In genomic region chr3:57959407-57960173, GRCh38 we compare ENCODE assay signal across 8 cellular contexts. TPM values are rescaled to one million over a fixed set of nuclear protein-coding genes. Genes with fewer than 3 reads are reported as not detected.
DNase-seq lines count a peak whose midpoint lies in the region; ATAC-seq, FAIRE-seq and TF ChIP-seq lines count a peak whose summit lies in the region.

No MANE protein-coding gene starts in this region.

- H3K36me3 ChIP-seq in K562 (ENCODE audit: control insufficient read depth, insufficient read depth, low read length) (no peaks in the 10 kb centered on the region), aorta (ENCODE audit: control insufficient read depth in 1 of 2, insufficient read depth in 2 of 2, low read length in 1 of 2) (no peaks in the 10 kb centered on the region)

- H3K9me1 ChIP-seq in K562 (ENCODE audit: control insufficient read depth, insufficient read depth, low read length), result no peaks in the 10 kb centered on the region

- intact Hi-C loops in K562 (cut with micrococcal nuclease), result loop anchor here (5.0 kb wide), 1 partner anchor 48 kb away; the partner anchor contains the start of gene FLNB
- intact Hi-C loops in aorta (cut with DNase I), result no loop called here
- intact Hi-C loops in activated CD4-positive, alpha-beta memory T cell treated with anti-CD3 and anti-CD28 coated beads for 36 hours (cut with micrococcal nuclease), result no loop called here

- POLR2A ChIA-PET in K562 (lab: Yijun Ruan, JAX), result interaction anchor here (0.5 to 0.7 kb wide), 2 partner anchors 151 to 217 kb away, joined by 3 read pairs; no protein-coding TSS in a partner anchor
- POLR2A ChIA-PET in activated CD4-positive, alpha-beta memory T cell treated with anti-CD3 and anti-CD28 coated beads for 36 hours (lab: Charles Lee), result no interaction called here

- H2AFZ ChIP-seq in K562 (ENCODE audit: low read depth, low read length), result peak overlapping the region; percentile 86

- BruUV-seq in K562 (replicated peaks; lab: Mats Ljungman, UMichigan), result no TSS peak

- H3K9me3 Mint-ChIP-seq in stimulated activated naive CD8-positive, alpha-beta T cell treated with anti-CD3 and anti-CD28 coated beads, Interleukin-15, Interleukin-2, amounts not matched to agents 100 ng/mL and 50 ng/mL, for 24 hours, result no peaks in the 10 kb centered on the region
- H3K9me3 Mint-ChIP-seq in memory B cell, result no peaks in the 10 kb centered on the region
- peaks cover 3% of the 10 kb centered on the region for H3K9me3 Mint-ChIP-seq in activated CD4-positive, alpha-beta memory T cell treated with anti-CD3 and anti-CD28 coated beads for 36 hours

- no peaks in the 10 kb centered on the region for H3K27me3 Mint-ChIP-seq in stimulated activated naive CD8-positive, alpha-beta T cell treated with anti-CD3 and anti-CD28 coated beads, Interleukin-15, Interleukin-2, amounts not matched to agents 100 ng/mL and 50 ng/mL, for 24 hours
- no peaks in the 10 kb centered on the region for H3K27me3 Mint-ChIP-seq in memory B cell
- no peaks in the 10 kb centered on the region for H3K27me3 Mint-ChIP-seq in activated CD4-positive, alpha-beta memory T cell treated with anti-CD3 and anti-CD28 coated beads for 36 hours

- H3K9me3 ChIP-seq in K562 (replicated peaks; ENCODE audit: control insufficient read depth, insufficient read depth, low read depth, low read length) (no peaks in the 10 kb centered on the region), aorta (ENCODE audit: control insufficient read depth, low read length) (no peaks in the 10 kb centered on the region)

- peak overlapping the region; percentile 63 for H3K4me2 ChIP-seq in K562 (ENCODE audit: insufficient read depth, low read length)

- in situ Hi-C loops in K562 (cut with MboI), result no loop called here

- no peak for ATAC-seq in stimulated activated naive CD8-positive, alpha-beta T cell treated with anti-CD3 and anti-CD28 coated beads, Interleukin-15, Interleukin-2, amounts not matched to agents 100 U/mL and 50 U/mL, for 24 hours
- no peak for ATAC-seq in K562
- ATAC-seq in memory B cell (ENCODE audit: low read depth), result peak; percentile 52
- peak; percentile 51 for ATAC-seq in aorta (ENCODE audit: low FRiP score)
- no peak for ATAC-seq in GM19395 (IDR thresholded peaks at IDR 0.05; ENCODE audit: unreplicated experiment)

- peak overlapping the region; percentile 41 to 84; a peak in 3 of 4 replicates for H3K9ac ChIP-seq in K562 (ENCODE audit: insufficient read depth in 1 of 2, low read depth in 2 of 2, low read length in 2 of 2)

- H3K27me3 ChIP-seq in K562 (ENCODE audit: control insufficient read depth in 2 of 2, insufficient read depth in 2 of 2, low read length in 2 of 2) (no peaks in the 10 kb centered on the region), aorta (ENCODE audit: control insufficient read depth in 1 of 2, insufficient read depth in 2 of 2, low read length in 1 of 2) (no peaks in the 10 kb centered on the region)

- H3K36me3 Mint-ChIP-seq in stimulated activated naive CD8-positive, alpha-beta T cell treated with anti-CD3 and anti-CD28 coated beads, Interleukin-15, Interleukin-2, amounts not matched to agents 100 ng/mL and 50 ng/mL, for 24 hours (ENCODE audit: low read depth), result no peaks in the 10 kb centered on the region
- no peaks in the 10 kb centered on the region for H3K36me3 Mint-ChIP-seq in memory B cell
- no peaks in the 10 kb centered on the region for H3K36me3 Mint-ChIP-seq in activated CD4-positive, alpha-beta memory T cell treated with anti-CD3 and anti-CD28 coated beads for 36 hours

- H3K27ac Mint-ChIP-seq in stimulated activated naive CD8-positive, alpha-beta T cell treated with anti-CD3 and anti-CD28 coated beads, Interleukin-15, Interleukin-2, amounts not matched to agents 100 ng/mL and 50 ng/mL, for 24 hours, result peak overlapping the region; percentile 55
- peak overlapping the region; percentile 26 for H3K27ac Mint-ChIP-seq in memory B cell
- no peak overlapping the region for H3K27ac Mint-ChIP-seq in activated CD4-positive, alpha-beta memory T cell treated with anti-CD3 and anti-CD28 coated beads for 36 hours

- H4K20me1 ChIP-seq in K562 (replicated peaks; ENCODE audit: control insufficient read depth, insufficient read depth, low read length), result no peaks in the 10 kb centered on the region

- no peak for TF ChIP-seq CTCF in K562 (IDR thresholded peaks at IDR 0.05 in 2 of 3, conservative IDR thresholded peaks at IDR 0.05 in 1 of 3; ENCODE audit: insufficient read depth in 2 of 3, low read depth in 1 of 3, low read length in 3 of 3)

- H3K79me2 ChIP-seq in K562 (ENCODE audit: control insufficient read depth, insufficient read depth, low read length), result no peaks in the 10 kb centered on the region

- TF ChIP-seq RAD21 in K562 (CRISPR knock-in tag; conservative IDR thresholded peaks at IDR 0.05 in 1 of 2, IDR thresholded peaks at IDR 0.05 in 1 of 2), result no peak

- no peak for TF ChIP-seq POLR2A in K562 (conservative IDR thresholded peaks at IDR 0.05)

- CTCF ChIA-PET in K562 (lab: Yijun Ruan, JAX; ENCODE audit: low intra/inter-chr PET ratio), result no interaction called here
- CTCF ChIA-PET in activated CD4-positive, alpha-beta memory T cell treated with anti-CD3 and anti-CD28 coated beads for 36 hours (lab: Charles Lee), result no interaction called here

- DNase-seq in stimulated activated naive CD8-positive, alpha-beta T cell treated with anti-CD3 and anti-CD28 coated beads, Interleukin-15, Interleukin-2, amounts not matched to agents 100 U/mL and 50 U/mL, for 24 hours, result no peak
- DNase-seq in K562 (ENCODE audit: extremely low read depth in 1 of 4, low spot score in 3 of 4) (no peak), memory B cell (ENCODE audit: low spot score in 2 of 2) (no peak), aorta (peak in 1 of 2 donors; percentile 63)
- no peak for DNase-seq in activated naive CD4-positive, alpha-beta T cell treated with anti-CD3 and anti-CD28 coated beads, Interleukin-2, amount 50 U/mL, for 16 hours
- DNase-seq in activated CD4-positive, alpha-beta memory T cell treated with anti-CD3 and anti-CD28 coated beads for 36 hours, result no peak

- H3K4me1 Mint-ChIP-seq in stimulated activated naive CD8-positive, alpha-beta T cell treated with anti-CD3 and anti-CD28 coated beads, Interleukin-15, Interleukin-2, amounts not matched to agents 100 ng/mL and 50 ng/mL, for 24 hours (ENCODE audit: low read depth), result peaks cover 21% of the 10 kb centered on the region
- peaks cover 17% of the 10 kb centered on the region for H3K4me1 Mint-ChIP-seq in memory B cell
- peaks cover 5% of the 10 kb centered on the region for H3K4me1 Mint-ChIP-seq in activated CD4-positive, alpha-beta memory T cell treated with anti-CD3 and anti-CD28 coated beads for 36 hours (ENCODE audit: low read depth)

- no peak overlapping the region for H3K4me3 ChIP-seq in K562
- H3K4me3 ChIP-seq in aorta (ENCODE audit: low read length in 2 of 2), result no peak overlapping the region

- peaks cover 16 to 22% of the 10 kb centered on the region in 2 experiments for H3K4me1 ChIP-seq in K562 (replicated peaks in 1 of 2; ENCODE audit: control insufficient read depth in 2 of 2, insufficient read depth in 2 of 2, low read length in 2 of 2)
- no peaks in the 10 kb centered on the region for H3K4me1 ChIP-seq in aorta (ENCODE audit: control insufficient read depth in 1 of 2, insufficient read depth in 2 of 2, low read length in 2 of 2)

- WGBS in K562 (ENCODE audit: insufficient coverage, low coverage, missing lambda C conversion rate), result 44% methylated on average over 14 of the region's 19 CpGs
- WGBS in aorta, 2 donors, result 62 to 74% methylated on average over 19 of the region's 19 CpGs

- no peak for TF ChIP-seq EP300 in K562 (IDR thresholded peaks at IDR 0.05; ENCODE audit: low read length)

- peak overlapping the region; percentile 14 for H3K4me3 Mint-ChIP-seq in stimulated activated naive CD8-positive, alpha-beta T cell treated with anti-CD3 and anti-CD28 coated beads, Interleukin-15, Interleukin-2, amounts not matched to agents 100 ng/mL and 50 ng/mL, for 24 hours
- peak overlapping the region; percentile 54 for H3K4me3 Mint-ChIP-seq in memory B cell
- H3K4me3 Mint-ChIP-seq in activated CD4-positive, alpha-beta memory T cell treated with anti-CD3 and anti-CD28 coated beads for 36 hours, result no peak overlapping the region

- peak overlapping the region; percentile 59; the same call in 1 of the 3 replicates for H3K27ac ChIP-seq in K562 (ENCODE audit: extremely low read depth, low read depth, low read length)
- no peak overlapping the region for H3K27ac ChIP-seq in aorta (ENCODE audit: low read depth in 1 of 2, low read length in 2 of 2)

- FAIRE-seq in K562 (lab: Jason Lieb, UNC), result no peak

RNA-seq across cellular contexts. Expression of gene FLNB, which starts 48.6 kb away (rescaled TPM):
- 104 and 176 TPM in 2 replicates for total RNA-seq in K562 (2011; cell fraction: chromatin; rRNA removed; ENCODE audit: low replicate concordance)
- 86.7 and 89.5 TPM in 2 replicates for total RNA-seq in K562 (2011; cell fraction: nucleolus; rRNA removed)
- 74.4 and 75.0 TPM in 2 replicates for total RNA-seq in K562 (2011; cell fraction: nucleoplasm; rRNA removed)
- 27.6 and 37.5 TPM in 2 replicates for total RNA-seq in K562 (2014; rRNA removed)
- 22.5 and 25.6 TPM in 2 replicates for total RNA-seq in K562 (2014; rRNA removed; fragmentation: Illumina TruSeq; extraction: Trizol)
- 27.4 and 27.9 TPM in 2 replicates for total RNA-seq in K562 (2015; rRNA removed; fragmentation: Illumina TruSeq; extraction: Trizol)
- total RNA-seq in K562 (2021), result 43.3 and 48.1 TPM in 2 replicates
- 20.3 and 27.7 TPM in 2 replicates for polyA plus RNA-seq in K562 (2011; rRNA removed)
- polyA plus RNA-seq in K562 (2011; cell fraction: cytosol; rRNA removed), result 18.4 and 30.1 TPM in 2 replicates
- 111 and 183 TPM in 2 replicates for polyA plus RNA-seq in K562 (2011; cell fraction: nucleus; rRNA removed)
- polyA plus RNA-seq in K562 (2012), result 37.0 and 76.9 TPM in 2 replicates
- polyA plus RNA-seq in K562 (2014; fragmentation: Illumina TruSeq; extraction: Trizol), result 32.2 and 33.4 TPM in 2 replicates
- polyA plus RNA-seq in K562 (2014; fragmentation: Nextera tagmentation; extraction: Ambion mirVana), result 10 to 100 TPM in 1 of 2 experiments, 1 to 10 TPM in 1; 9.4 to 13.0 TPM
- 17.0 and 19.0 TPM in 2 replicates for polyA plus RNA-seq in K562 (2014; rRNA removed)
- 75.9 and 104 TPM in 2 replicates for polyA minus RNA-seq in K562 (2011; rRNA and poly(A)+ RNA removed)
- 66.1 and 94.5 TPM in 2 replicates for polyA minus RNA-seq in K562 (2011; cell fraction: cytosol; rRNA and poly(A)+ RNA removed)
- polyA minus RNA-seq in K562 (2011; cell fraction: nucleus; rRNA and poly(A)+ RNA removed), result 56.8 and 166 TPM in 2 replicates
- total RNA-seq in aorta, result 100 to 1,000 TPM; 157 to 254 TPM
- polyA plus RNA-seq in aorta, result 10 to 100 TPM; 33.3 to 92.6 TPM
- total RNA-seq in activated CD4-positive, alpha-beta memory T cell treated with anti-CD3 and anti-CD28 coated beads for 36 hours, result 10 to 100 TPM; 23.1 to 26.0 TPM

Comparison
In these comparisons a context has a peak if more than half of its experiments do, and no peak if none do; other contexts are left out.
1. ATAC-seq: peak in memory B cell (single experiment) and aorta (single experiment); none in stimulated activated naive CD8-positive, alpha-beta T cell treated with anti-CD3 and anti-CD28 coated beads, Interleukin-15, Interleukin-2, amounts not matched to agents 100 U/mL and 50 U/mL, for 24 hours (single experiment), K562 (single experiment) and GM19395 (single experiment).